In genomic region chr18:31683968-31684278, GRCh38 we compare ENCODE assay signal across 8 cellular contexts. TPM values are rescaled to one million over a fixed set of nuclear protein-coding genes. Genes with fewer than 3 reads are reported as not detected.
DNase-seq lines count a peak whose midpoint lies in the region; ATAC-seq, FAIRE-seq and TF ChIP-seq lines count a peak whose summit lies in the region.

No MANE protein-coding gene starts in this region.

- H3K27ac Mint-ChIP-seq in activated T-cell treated with anti-CD3 and anti-CD28 coated beads, Interleukin-2, amount 50 U/mL, for 24 hours = no peak overlapping the region
- H3K27ac Mint-ChIP-seq in activated naive CD4-positive, alpha-beta T cell treated with anti-CD3 and anti-CD28 coated beads, Interleukin-2, amount 50 U/mL, for 72 hours = peak overlapping the region in 1 of 2 donors; percentile 84

- H3K9me3 Mint-ChIP-seq in activated T-cell treated with anti-CD3 and anti-CD28 coated beads, Interleukin-2, amount 50 U/mL, for 24 hours = no peaks in the 10 kb centered on the region
- H3K9me3 Mint-ChIP-seq in activated naive CD4-positive, alpha-beta T cell treated with anti-CD3 and anti-CD28 coated beads, Interleukin-2, amount 50 U/mL, for 72 hours = no peaks in the 10 kb centered on the region

- peak overlapping the region; percentile 89 for H3K4me3 ChIP-seq in adipocyte (ENCODE audit: low read length)
- H3K4me3 ChIP-seq in kidney epithelial cell (ENCODE audit: low read depth, low read length) = peak overlapping the region; percentile 68
- H3K4me3 ChIP-seq in thoracic aorta = peak overlapping the region; percentile 79

- no peak overlapping the region for H3K27ac ChIP-seq in thoracic aorta

- peak overlapping the region; percentile 85 for H3K9ac ChIP-seq in adipocyte (ENCODE audit: low read length)

- H3K4me3 Mint-ChIP-seq in activated T-cell treated with anti-CD3 and anti-CD28 coated beads, Interleukin-2, amount 50 U/mL, for 24 hours = peak overlapping the region; percentile 76

- no peak for TF ChIP-seq CTCF in kidney epithelial cell (IDR thresholded peaks at IDR 0.05; ENCODE audit: insufficient read depth, low read length, poor library complexity, severe bottlenecking)
- TF ChIP-seq CTCF in thoracic aorta (IDR thresholded peaks at IDR 0.05) = no peak

- H3K27me3 Mint-ChIP-seq in activated T-cell treated with anti-CD3 and anti-CD28 coated beads, Interleukin-2, amount 50 U/mL, for 24 hours = peaks cover 68% of the 10 kb centered on the region

- H3K36me3 ChIP-seq in adipocyte (ENCODE audit: control insufficient read depth, insufficient read depth, low read length, severe bottlenecking) = no peaks in the 10 kb centered on the region
- no peaks in the 10 kb centered on the region for H3K36me3 ChIP-seq in kidney epithelial cell (ENCODE audit: control insufficient read depth, insufficient read depth, low read length)
- H3K36me3 ChIP-seq in thoracic aorta = no peaks in the 10 kb centered on the region

- H3K9me3 ChIP-seq in adipocyte (ENCODE audit: control insufficient read depth, low read length) (no peaks in the 10 kb centered on the region), thoracic aorta (no peaks in the 10 kb centered on the region)

- ATAC-seq in thoracic aorta (ENCODE audit: insufficient number of reproducible peaks, low FRiP score, low read depth) (no peak), GM21717 (IDR thresholded peaks at IDR 0.05; ENCODE audit: unreplicated experiment) (no peak)
- no peak for ATAC-seq in activated naive CD4-positive, alpha-beta T cell treated with anti-CD3 and anti-CD28 coated beads, Interleukin-2, amount 50 U/mL, for 72 hours

- H3K4me1 ChIP-seq in adipocyte (ENCODE audit: control insufficient read depth, insufficient read depth, low read length) (peaks cover 31% of the 10 kb centered on the region), thoracic aorta (ENCODE audit: control insufficient read depth in 1 of 2, low read depth in 2 of 2) (peaks cover 0 to 5% of the 10 kb centered on the region in 2 donors)

- no peak for DNase-seq in activated T-cell treated with anti-CD3 and anti-CD28 coated beads, Interleukin-2, amount 50 U/mL, for 24 hours
- DNase-seq in activated T-cell treated with anti-CD3 and anti-CD28 coated beads for 4 hours (no peak), adipocyte (ENCODE audit: low read depth) (no peak), kidney epithelial cell (ENCODE audit: low read depth) (no peak), thoracic aorta (ENCODE audit: low spot score) (no peak), frontal cortex (ENCODE audit: low spot score in 2 of 2) (no peak)
- DNase-seq in activated naive CD4-positive, alpha-beta T cell treated with anti-CD3 and anti-CD28 coated beads, Interleukin-2, amount 50 U/mL, for 72 hours (ENCODE audit: low spot score in 2 of 2) = no peak

- H3K27me3 ChIP-seq in adipocyte (replicated peaks; ENCODE audit: control insufficient read depth, insufficient read depth, low read length) (no peaks in the 10 kb centered on the region), kidney epithelial cell (ENCODE audit: control insufficient read depth, insufficient read depth, low read length) (no peaks in the 10 kb centered on the region), thoracic aorta (replicated peaks; ENCODE audit: insufficient read depth) (no peaks in the 10 kb centered on the region)

- no peak for FAIRE-seq in frontal cortex (lab: Jason Lieb, UNC)

- peaks cover 14% of the 10 kb centered on the region for H3K4me1 Mint-ChIP-seq in activated T-cell treated with anti-CD3 and anti-CD28 coated beads, Interleukin-2, amount 50 U/mL, for 24 hours (ENCODE audit: low read depth)

- no peaks in the 10 kb centered on the region for H3K36me3 Mint-ChIP-seq in activated T-cell treated with anti-CD3 and anti-CD28 coated beads, Interleukin-2, amount 50 U/mL, for 24 hours (ENCODE audit: low read depth)
- H3K36me3 Mint-ChIP-seq in activated naive CD4-positive, alpha-beta T cell treated with anti-CD3 and anti-CD28 coated beads, Interleukin-2, amount 50 U/mL, for 72 hours = peaks cover 6% of the 10 kb centered on the region in 2 donors

RNA-seq across cellular contexts. Expression of gene B4GALT6, which starts 0.5 kb away (rescaled TPM):
- 8.8 and 28.7 TPM in 2 replicates for total RNA-seq in kidney epithelial cell
- total RNA-seq in thoracic aorta = 1 to 10 TPM in 1 of 2 donors, under 1 TPM in 1; 0.95 to 3.0 TPM
- total RNA-seq in frontal cortex = 7.7 TPM
- 1 to 10 TPM in 1 of 2 donors, under 1 TPM in 1; 0.64 to 7.7 TPM for total RNA-seq in activated naive CD4-positive, alpha-beta T cell treated with anti-CD3 and anti-CD28 coated beads, Interleukin-2, amount 50 U/mL, for 72 hours
